8 cellular contexts compared by ENCODE assay signal in the genomic region with DNA sequence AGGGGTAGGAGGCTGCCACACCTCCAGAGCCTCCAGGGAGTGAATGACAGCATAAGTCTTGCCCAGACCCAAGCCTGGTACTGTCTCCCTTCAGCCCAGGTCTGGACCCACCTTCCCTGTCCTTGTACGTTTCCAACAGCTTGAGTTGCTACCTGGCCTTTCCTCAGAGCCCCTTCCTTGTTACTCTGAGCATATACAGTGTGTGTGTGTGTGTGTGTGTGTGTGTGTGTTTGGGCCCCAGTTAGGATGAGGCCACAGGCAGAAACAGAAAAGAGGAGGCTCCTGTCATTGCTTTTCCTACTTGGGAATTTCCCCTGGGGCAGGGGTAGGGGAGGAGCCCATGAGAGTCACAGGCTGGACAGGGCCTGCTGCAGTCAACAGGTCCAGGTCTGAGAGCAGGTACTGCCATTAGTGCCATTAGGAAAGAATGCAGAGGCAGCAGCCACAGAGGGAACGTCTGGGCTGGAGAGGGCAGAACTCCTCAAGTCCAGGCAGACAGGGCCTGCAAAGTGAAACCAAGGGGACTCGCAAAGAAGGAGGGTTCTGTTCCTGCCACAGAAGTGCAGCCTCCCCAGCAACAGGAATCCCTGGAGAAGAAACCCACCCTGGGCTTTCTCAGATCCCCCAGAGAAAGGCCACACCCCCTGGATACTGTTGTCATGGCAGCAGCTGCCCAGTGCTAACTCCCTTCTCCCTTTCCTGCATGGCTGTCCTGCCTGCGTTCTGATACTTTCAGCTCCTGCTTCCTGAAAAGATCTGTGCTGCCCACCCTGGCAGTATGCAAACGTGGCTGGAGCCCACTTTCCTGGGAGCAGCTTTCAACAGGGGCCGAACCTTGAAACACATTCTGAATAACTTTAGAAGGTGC. TPM values are rescaled to one million over a fixed set of nuclear protein-coding genes. Genes with fewer than 3 reads are reported as not detected.
DNase-seq lines count a peak whose midpoint lies in the region; ATAC-seq, FAIRE-seq and TF ChIP-seq lines count a peak whose summit lies in the region.
"Not testable (repeated sequence)": the region's sequence is repeated elsewhere in the genome, so short reads cannot be mapped to it uniquely, and the experiment has no call there.

No MANE protein-coding gene starts in this region.

- H3K36me3 Mint-ChIP-seq in HFFc6 (ENCODE audit: low read depth) = not testable (repeated sequence)

- H3K36me3 ChIP-seq in neuron (ENCODE audit: insufficient read depth, low read length); thoracic aorta: not testable (repeated sequence)

- DNase-seq in Caki2 (ENCODE audit: low read depth) (peak; percentile 47), NCI-H2196 (lab: John Stamatoyannopoulos, UW; ENCODE audit: unreplicated experiment) (peak; percentile 7), SK-N-DZ (ENCODE audit: low spot score) (peak; percentile 75), ecto neural progenitor cell (ENCODE audit: low spot score) (peak; percentile 88)
- not testable (repeated sequence) for DNase-seq in HFFc6; thoracic aorta (ENCODE audit: low spot score)

- FAIRE-seq in islet of Langerhans (lab: Jason Lieb, UNC) = peak; percentile 70

- H3K4me1 Mint-ChIP-seq in HFFc6 (ENCODE audit: low read depth) = peaks cover 37% of the 10 kb centered on the region

- not testable (repeated sequence) for H3K9me3 ChIP-seq in neuron (ENCODE audit: low read length); thoracic aorta

- H3K27me3 ChIP-seq in neuron (ENCODE audit: insufficient read depth, low read length); thoracic aorta (replicated peaks; ENCODE audit: insufficient read depth): not testable (repeated sequence)

- not testable (repeated sequence) for H3K9me3 Mint-ChIP-seq in HFFc6

- H3K4me1 ChIP-seq in neuron (ENCODE audit: insufficient read depth, low read length) = peaks cover 20% of the 10 kb centered on the region
- not testable (repeated sequence) for H3K4me1 ChIP-seq in thoracic aorta (ENCODE audit: control insufficient read depth in 1 of 2, low read depth in 2 of 2)

- TF ChIP-seq CTCF in HFFc6 (IDR thresholded peaks at IDR 0.05); thoracic aorta (IDR thresholded peaks at IDR 0.05): not testable (repeated sequence)

- H3K4me3 Mint-ChIP-seq in HFFc6 = not testable (repeated sequence)

- peak overlapping the region; percentile 61 for H3K27ac Mint-ChIP-seq in HFFc6

- peak overlapping the region; percentile 68 for H2AFZ ChIP-seq in neuron (ENCODE audit: low read depth, low read length)

- not testable (repeated sequence) for H3K27ac ChIP-seq in thoracic aorta

- not testable (repeated sequence) for ATAC-seq in thoracic aorta (ENCODE audit: insufficient number of reproducible peaks, low FRiP score, low read depth)

- H3K4me3 ChIP-seq in neuron (ENCODE audit: low read length) (peak overlapping the region; percentile 34), thoracic aorta (peak overlapping the region; percentile 25)

- not testable (repeated sequence) for H3K27me3 Mint-ChIP-seq in HFFc6 (ENCODE audit: insufficient read depth)

- in situ Hi-C loops in Caki2 (cut with HindIII; ENCODE audit: low pct_unique_long_range_greater_than_20kb, low sequenced_read_pairs) = not testable (repeated sequence)

RNA-seq across cellular contexts. Expression of a gene that starts 9.9 kb away (rescaled TPM):
- 18.4 and 18.9 TPM in 2 replicates for total RNA-seq in Caki2 (2014; rRNA removed; shearing (Covaris generic); ENCODE audit: low replicate concordance)
- total RNA-seq in HFFc6 (2021; fragmentation: NEBNext Ultra II Directional; extraction: Animal tissue kit (Norgen Biotek cat#: 25700)) = 10 to 100 TPM; 33.4 to 36.8 (median 35.9) TPM
- polyA plus RNA-seq in SK-N-DZ (2014; cell fraction: cytosol; rRNA removed) = 48.9 and 57.5 TPM in 2 replicates
- polyA plus RNA-seq in SK-N-DZ (2014; cell fraction: nucleus; rRNA removed) = 60.0 and 69.5 TPM in 2 replicates
- total RNA-seq in thoracic aorta = 100 to 1,000 TPM; 108 to 134 TPM

RNA-seq across cellular contexts. Expression of a gene that starts 30.9 kb away (rescaled TPM):
- total RNA-seq in Caki2 (2014; rRNA removed; shearing (Covaris generic); ENCODE audit: low replicate concordance) = not detected in 2 replicates
- total RNA-seq in HFFc6 (2021; fragmentation: NEBNext Ultra II Directional; extraction: Animal tissue kit (Norgen Biotek cat#: 25700)) = 10 to 100 TPM; 54.3 to 75.5 (median 62.7) TPM
- polyA plus RNA-seq in SK-N-DZ (2014; cell fraction: cytosol; rRNA removed) = 5.5 and 10.6 TPM in 2 replicates
- polyA plus RNA-seq in SK-N-DZ (2014; cell fraction: nucleus; rRNA removed) = 1.2 and 5.8 TPM in 2 replicates
- 100 to 1,000 TPM in 1 of 2 donors, 10 to 100 TPM in 1; 87.3 to 103 TPM for total RNA-seq in thoracic aorta

RNA-seq across cellular contexts. Expression of a gene that starts 47.8 kb away (rescaled TPM):
- 831 and 930 TPM in 2 replicates for total RNA-seq in Caki2 (2014; rRNA removed; shearing (Covaris generic); ENCODE audit: low replicate concordance)
- total RNA-seq in HFFc6 (2021; fragmentation: NEBNext Ultra II Directional; extraction: Animal tissue kit (Norgen Biotek cat#: 25700)) = 100 to 1,000 TPM; 529 to 650 (median 569) TPM
- polyA plus RNA-seq in SK-N-DZ (2014; cell fraction: cytosol; rRNA removed) = 893 and 1,065 TPM in 2 replicates
- 519 and 539 TPM in 2 replicates for polyA plus RNA-seq in SK-N-DZ (2014; cell fraction: nucleus; rRNA removed)
- total RNA-seq in thoracic aorta = 100 to 1,000 TPM; 559 to 708 TPM

RNA-seq across cellular contexts. Expression of a gene that starts 53.4 kb away (rescaled TPM):
- total RNA-seq in Caki2 (2014; rRNA removed; shearing (Covaris generic); ENCODE audit: low replicate concordance) = 16.6 and 25.7 TPM in 2 replicates
- 100 to 1,000 TPM in 5 of 6 experiments, 10 to 100 TPM in 1; 92.4 to 119 (median 118) TPM for total RNA-seq in HFFc6 (2021; fragmentation: NEBNext Ultra II Directional; extraction: Animal tissue kit (Norgen Biotek cat#: 25700))
- 35.8 and 46.2 TPM in 2 replicates for polyA plus RNA-seq in SK-N-DZ (2014; cell fraction: cytosol; rRNA removed)
- 20.5 and 22.0 TPM in 2 replicates for polyA plus RNA-seq in SK-N-DZ (2014; cell fraction: nucleus; rRNA removed)
- total RNA-seq in thoracic aorta = 100 to 1,000 TPM; 334 to 386 TPM

Comparison
In these comparisons a context has a peak if more than half of its experiments do, and no peak if none do; other contexts are left out.
1. RNA of a gene that starts 30.9 kb away (total RNA-seq): 87.3 to 103 TPM in thoracic aorta and 54.3 to 75.5 TPM in HFFc6; not detected in Caki2; every median in the first group is over 10 times any median in the second.